In the genomic region with DNA sequence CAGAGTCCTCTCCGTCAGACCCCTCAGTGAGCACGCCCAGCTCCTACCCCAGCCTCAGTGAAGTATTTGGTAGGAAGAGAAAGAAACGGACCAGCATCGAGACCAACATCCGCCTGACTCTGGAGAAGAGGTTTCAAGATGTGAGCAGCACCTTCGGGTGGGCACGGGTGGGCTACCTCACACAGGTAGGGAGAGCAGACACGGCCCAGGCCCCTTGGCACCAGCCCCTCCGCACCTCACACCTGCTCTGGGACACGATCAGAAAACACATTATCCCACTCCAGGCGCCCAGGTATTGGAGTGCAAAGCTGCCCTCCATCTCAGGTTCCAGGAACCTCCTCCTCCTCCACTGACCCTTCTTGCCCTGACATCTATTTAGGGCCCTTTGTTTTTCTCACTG, we compare ENCODE assay signal across 27 cellular contexts.
"Had no signal": no experiment of that assay in that cellular context is flagged by ENCODE, and none has a peak within 500 bp of the region (broad histone marks: within the 10 kb centered on the region; RNA-seq: fewer than 3 reads in every experiment).

No MANE protein-coding gene starts in this region.

- H3K36me3 Mint-ChIP-seq: activated naive CD4-positive, alpha-beta T cell treated with anti-CD3 and anti-CD28 coated beads, Interleukin-2, amount 50 U/mL, for 24 hours; activated naive CD8-positive, alpha-beta T cell treated with anti-CD3 and anti-CD28 coated beads, Interleukin-2, amount 10 ng/mL, durations not matched to agents 7 days and 5 days had no signal

- H3K27ac ChIP-seq: body of pancreas, WERI-Rb-1 had no signal

- H3K4me1 Mint-ChIP-seq: activated B cell treated with CpG ODN at 0.5 μM for 24 hours; activated naive CD4-positive, alpha-beta T cell treated with anti-CD3 and anti-CD28 coated beads, Interleukin-2, amount 50 U/mL, for 24 hours; activated naive CD8-positive, alpha-beta T cell treated with anti-CD3 and anti-CD28 coated beads, Interleukin-2, amount 10 ng/mL, durations not matched to agents 7 days and 5 days had no signal

- H3K9me3 ChIP-seq: body of pancreas had no signal

- H3K27me3 ChIP-seq: body of pancreas had no signal

- H3K4me3 Mint-ChIP-seq: activated B cell treated with CpG ODN at 0.5 μM for 24 hours; activated CD8-positive, alpha-beta T cell treated with anti-CD3 and anti-CD28 coated beads for 36 hours; activated naive CD4-positive, alpha-beta T cell treated with anti-CD3 and anti-CD28 coated beads for 36 hours; activated naive CD4-positive, alpha-beta T cell treated with anti-CD3 and anti-CD28 coated beads, Interleukin-2, amount 50 U/mL, for 24 hours; activated naive CD8-positive, alpha-beta T cell treated with anti-CD3 and anti-CD28 coated beads, Interleukin-2, amount 10 ng/mL, durations not matched to agents 7 days and 5 days; activated T-helper 1 cell treated with anti-CD3 and anti-CD28 coated beads, Interleukin-12 subunit alpha, Interleukin-12 subunit beta, Interleukin-2, Interleukin-4 antibody, amounts not matched to agents 30 ng/mL and 10 ng/mL and 1 ng/mL, durations not matched to agents 14 hours and 24 hours and 36 hours; effector memory CD8-positive, alpha-beta T cell; T-helper 17 cell; T-helper 2 cell treated with Interferon-gamma antibody and Interleukin-4, amounts not matched to agents 5 μg/mL and 100 μg/mL, for 36 hours had no signal

- H3K4me3 ChIP-seq: body of pancreas had no signal

- H3K27ac Mint-ChIP-seq: activated B cell treated with CpG ODN at 0.5 μM for 24 hours; activated CD8-positive, alpha-beta T cell treated with anti-CD3 and anti-CD28 coated beads for 36 hours; activated naive CD4-positive, alpha-beta T cell treated with anti-CD3 and anti-CD28 coated beads for 36 hours; activated naive CD4-positive, alpha-beta T cell treated with anti-CD3 and anti-CD28 coated beads, Interleukin-2, amount 50 U/mL, for 24 hours; activated naive CD8-positive, alpha-beta T cell treated with anti-CD3 and anti-CD28 coated beads, Interleukin-2, amount 10 ng/mL, durations not matched to agents 7 days and 5 days; activated T-helper 1 cell treated with anti-CD3 and anti-CD28 coated beads, Interleukin-12 subunit alpha, Interleukin-12 subunit beta, Interleukin-2, Interleukin-4 antibody, amounts not matched to agents 30 ng/mL and 10 ng/mL and 1 ng/mL, durations not matched to agents 14 hours and 24 hours and 36 hours; activated T-helper 2 cell treated with anti-CD3 and anti-CD28 coated beads, Interferon-gamma antibody, Interleukin-2, Interleukin-4, amounts not matched to agents 10 μg/mL and 5 μg/mL and 100 μg/mL, durations not matched to agents 14 hours and 24 hours and 36 hours; effector memory CD8-positive, alpha-beta T cell; T-helper 17 cell; T-helper 2 cell treated with Interferon-gamma antibody and Interleukin-4, amounts not matched to agents 5 μg/mL and 100 μg/mL, for 36 hours had no signal

- DNase-seq: activated B cell treated with CpG ODN at 0.5 μM for 24 hours; activated CD4-positive, alpha-beta T cell treated with anti-CD3 and anti-CD28 coated beads for 48 hours; activated CD4-positive, alpha-beta T cell treated with anti-CD3 and anti-CD28 coated beads, Interleukin-2, amount 50 U/mL, for 1 hour; activated CD4-positive, alpha-beta T cell treated with anti-CD3 and anti-CD28 coated beads, Interleukin-2, amount 50 U/mL, for 48 hours; activated CD8-positive, alpha-beta memory T cell treated with anti-CD3 and anti-CD28 coated beads for 24 hours; activated CD8-positive, alpha-beta T cell treated with anti-CD3 and anti-CD28 coated beads for 36 hours; activated effector memory CD4-positive, alpha-beta T cell treated with anti-CD3 and anti-CD28 coated beads, Interleukin-2, amount 50 U/mL, for 16 hours; activated naive CD4-positive, alpha-beta T cell treated with anti-CD3 and anti-CD28 coated beads for 36 hours; activated naive CD8-positive, alpha-beta T cell treated with anti-CD3 and anti-CD28 coated beads, Interleukin-2, amount 10 ng/mL, durations not matched to agents 7 days and 5 days; activated T-cell treated with anti-CD3 and anti-CD28 coated beads, Interleukin-2, amount 50 U/mL, for 48 hours; body of pancreas; caudate nucleus; cortex of kidney; dermis blood vessel endothelial cell; effector CD4-positive, alpha-beta T cell; effector memory CD8-positive, alpha-beta T cell; erythroblast; head of caudate nucleus; T-helper 1 cell; T-helper 17 cell; T1000; WERI-Rb-1 had no signal

- H3K9me3 Mint-ChIP-seq: activated B cell treated with CpG ODN at 0.5 μM for 24 hours; activated CD8-positive, alpha-beta T cell treated with anti-CD3 and anti-CD28 coated beads for 36 hours; activated naive CD4-positive, alpha-beta T cell treated with anti-CD3 and anti-CD28 coated beads for 36 hours; activated naive CD4-positive, alpha-beta T cell treated with anti-CD3 and anti-CD28 coated beads, Interleukin-2, amount 50 U/mL, for 24 hours; activated naive CD8-positive, alpha-beta T cell treated with anti-CD3 and anti-CD28 coated beads, Interleukin-2, amount 10 ng/mL, durations not matched to agents 7 days and 5 days; activated T-helper 1 cell treated with anti-CD3 and anti-CD28 coated beads, Interleukin-12 subunit alpha, Interleukin-12 subunit beta, Interleukin-2, Interleukin-4 antibody, amounts not matched to agents 30 ng/mL and 10 ng/mL and 1 ng/mL, durations not matched to agents 14 hours and 24 hours and 36 hours; activated T-helper 2 cell treated with anti-CD3 and anti-CD28 coated beads, Interferon-gamma antibody, Interleukin-2, Interleukin-4, amounts not matched to agents 10 μg/mL and 5 μg/mL and 100 μg/mL, durations not matched to agents 14 hours and 24 hours and 36 hours; effector memory CD8-positive, alpha-beta T cell; T-helper 2 cell treated with Interferon-gamma antibody and Interleukin-4, amounts not matched to agents 5 μg/mL and 100 μg/mL, for 36 hours had no signal

- ATAC-seq: activated CD4-positive, CD25-positive, alpha-beta regulatory T cell treated with anti-CD3 and anti-CD28 coated beads, Interleukin-2, amount 50 U/mL, for 24 hours; activated CD8-positive, alpha-beta T cell treated with anti-CD3 and anti-CD28 coated beads for 36 hours; body of pancreas; effector memory CD8-positive, alpha-beta T cell; T-helper 17 cell had no signal

- H3K36me3 ChIP-seq: WERI-Rb-1 had no signal
